In the genomic region with DNA sequence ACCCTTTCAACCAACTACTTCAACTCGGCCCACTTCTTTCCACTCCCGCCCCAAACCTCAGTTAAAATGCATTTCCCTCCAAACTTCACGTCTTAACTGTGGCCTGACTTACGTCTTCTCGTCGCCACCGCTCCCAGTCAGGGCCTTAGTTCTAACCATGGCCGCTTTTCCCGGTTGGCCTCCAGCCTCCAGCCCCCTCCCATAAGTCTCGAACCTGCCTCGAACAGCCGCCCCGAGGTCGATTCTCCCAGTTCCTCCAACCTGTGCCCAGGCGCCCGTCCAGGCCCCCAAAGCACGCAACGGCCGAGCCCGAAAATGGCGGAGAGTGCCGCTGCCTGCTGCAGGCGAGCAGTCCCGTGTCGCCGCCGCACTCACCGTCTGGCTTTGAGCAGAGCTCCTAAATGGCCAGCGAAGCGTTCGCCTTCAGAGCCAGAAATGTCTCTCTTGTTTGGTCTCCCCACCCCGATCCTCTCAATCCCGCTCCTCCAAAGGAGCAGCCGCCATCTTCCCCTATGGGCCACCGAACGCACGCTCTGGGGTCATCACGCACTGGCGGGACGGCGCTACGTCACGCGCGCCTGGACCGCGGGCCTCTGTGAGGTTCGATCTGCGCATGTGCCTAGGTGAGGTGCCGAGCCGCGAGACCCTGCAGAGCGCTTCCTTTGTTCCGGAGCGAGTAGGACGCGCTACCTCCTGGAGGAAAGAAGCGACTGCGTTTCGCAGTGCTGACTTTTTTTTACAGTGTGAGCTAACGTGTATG, we compare ENCODE assay signal across 9 cellular contexts. TPM values are rescaled to one million over a fixed set of nuclear protein-coding genes. Genes with fewer than 3 reads are reported as not detected.
DNase-seq lines count a peak whose midpoint lies in the region; ATAC-seq, FAIRE-seq and TF ChIP-seq lines count a peak whose summit lies in the region.
"Had no signal": no experiment of that assay in that cellular context is flagged by ENCODE, and none has a peak within 500 bp of the region (broad histone marks: within the 10 kb centered on the region; RNA-seq: fewer than 3 reads in every experiment).

WDR33 (minus strand) TSS at position 535 of the 760 bp plus-strand sequence. CDS start 40,190 bp downstream, outside the sequence.

- peak; percentile 96 for DNase-seq in AG08396 (ENCODE audit: low spot score)
- peak; percentile 97 for DNase-seq in NCI-H2227 treated with DMSO at 0.1 percent for 48 hours (lab: John Stamatoyannopoulos, UW)
- DNase-seq in bronchial epithelial cell (ENCODE audit: low read depth): peak; percentile 86
- peak; percentile 91 for DNase-seq in inferior parietal cortex (ENCODE audit: extremely low spot score)
- DNase-seq in stimulated activated CD4-positive, alpha-beta T cell treated with anti-CD3 and anti-CD28 coated beads, Interleukin-12 subunit alpha, Interleukin-12 subunit beta, amount 100 ng/mL, for 4 hours: peak; percentile 92

- ATAC-seq in GM18907 (IDR thresholded peaks at IDR 0.05; ENCODE audit: unreplicated experiment) (peak; percentile 98), HG03159 (IDR thresholded peaks at IDR 0.05; ENCODE audit: unreplicated experiment) (peak; percentile 97)

- FAIRE-seq in bronchial epithelial cell (lab: Jason Lieb, UNC): no peak
- FAIRE-seq: endometrium had no signal

- no peaks in the 10 kb centered on the region for H3K27me3 ChIP-seq in bronchial epithelial cell (ENCODE audit: control insufficient read depth, insufficient read depth, low read length)

- TF ChIP-seq CTCF in WI38 (IDR thresholded peaks at IDR 0.05; ENCODE audit: low read depth, low read length): no peak
- TF ChIP-seq CTCF in bronchial epithelial cell (IDR thresholded peaks at IDR 0.05; ENCODE audit: insufficient read depth, low read length, severe bottlenecking): peak; percentile 34

- no peaks in the 10 kb centered on the region for H3K36me3 ChIP-seq in bronchial epithelial cell (ENCODE audit: control insufficient read depth, insufficient read depth, low read length)

- H3K4me3 ChIP-seq in WI38 (ENCODE audit: low read depth, low read length): peak within 1 kb of the TSS; percentile 92
- peak within 1 kb of the TSS; percentile 55 for H3K4me3 ChIP-seq in bronchial epithelial cell (ENCODE audit: low read depth, low read length)

RNA-seq across cellular contexts. Expression of gene WDR33, which starts in this region (rescaled TPM):
- total RNA-seq in bronchial epithelial cell: 27.0 and 31.3 TPM in 2 replicates

Comparison
In these comparisons a context has a peak if more than half of its experiments do, and no peak if none do; other contexts are left out.
1. Peak in every context shown above with its lines: DNase-seq, ATAC-seq and H3K4me3 ChIP-seq.